24 cellular contexts compared by ENCODE assay signal in genomic region chr21:36188937-36189336, GRCh38. TPM values are rescaled to one million over a fixed set of nuclear protein-coding genes. Genes with fewer than 3 reads are reported as not detected.
DNase-seq lines count a peak whose midpoint lies in the region; ATAC-seq, FAIRE-seq and TF ChIP-seq lines count a peak whose summit lies in the region.
"Had no signal": no experiment of that assay in that cellular context is flagged by ENCODE, and none has a peak within 500 bp of the region (broad histone marks: within the 10 kb centered on the region; RNA-seq: fewer than 3 reads in every experiment).

No MANE protein-coding gene starts in this region.

- intact Hi-C loops in CD14-positive monocyte (cut with micrococcal nuclease) (loop anchor here in 1 of 2 donors (5.0 kb wide), 1 partner anchor 37 kb away; no protein-coding TSS in a partner anchor), body of pancreas (cut with DNase I) (no loop called here)

- no peaks in the 10 kb centered on the region for H3K36me3 ChIP-seq in body of pancreas (replicated peaks in 1 of 2; ENCODE audit: insufficient read depth in 1 of 2, low read depth in 2 of 2)
- no peaks in the 10 kb centered on the region for H3K36me3 ChIP-seq in BE2C
- H3K36me3 ChIP-seq: sigmoid colon, upper lobe of left lung had no signal

- H3K4me1 Mint-ChIP-seq in CD14-positive monocyte: peaks cover 33% of the 10 kb centered on the region
- peaks cover 27% of the 10 kb centered on the region for H3K4me1 Mint-ChIP-seq in progenitor cell of endocrine pancreas (ENCODE audit: low read depth)

- DNase-seq in A549 (ENCODE audit: low read depth in 1 of 2, low spot score in 1 of 2) (no peak), CD14-positive monocyte (ENCODE audit: low spot score) (no peak), body of pancreas (no peak), progenitor cell of endocrine pancreas (ENCODE audit: low spot score, unreplicated experiment) (no peak), mesenteric fat pad (ENCODE audit: low spot score) (no peak), BE2C (no peak), D721Med (ENCODE audit: insufficient read length, low spot score) (no peak)
- DNase-seq: activated gamma-delta T cell treated with Interleukin-2 at 50 U/mL for 16 hours; activated T-cell treated with anti-CD3 and anti-CD28 coated beads, Interleukin-2, amount 50 U/mL, for 24 hours; CD8-positive, alpha-beta memory T cell; foreskin keratinocyte; GF-D8; hippocampal formation; immature natural killer cell; KBM-7; MM.1S; sigmoid colon; stimulated activated naive CD8-positive, alpha-beta T cell treated with anti-CD3 and anti-CD28 coated beads, Interleukin-15, amount 100 ng/mL, for 72 hours; SW 1271 had no signal

- no peak overlapping the region for H3K27ac ChIP-seq in A549
- H3K27ac ChIP-seq in body of pancreas: peak overlapping the region; percentile 5 to 72 (median 18)
- H3K27ac ChIP-seq: foreskin keratinocyte had no signal

- TF ChIP-seq RAD21 in A549 (conservative IDR thresholded peaks at IDR 0.05 in 1 of 2, IDR thresholded peaks at IDR 0.05 in 1 of 2): no peak

- FAIRE-seq in A549 (lab: Jason Lieb, UNC): no peak
- no peak for FAIRE-seq in D721Med (lab: Jason Lieb, UNC)
- FAIRE-seq: H1, HTR-8/SVneo had no signal

- POLR2A ChIA-PET in A549 (lab: Yijun Ruan, JAX): no interaction called here

- no peak for TF ChIP-seq EP300 in A549 (IDR thresholded peaks at IDR 0.05)

- H3K4me1 ChIP-seq in A549 (peaks cover 21% of the 10 kb centered on the region), body of pancreas (peaks cover 16% of the 10 kb centered on the region), BE2C (no peaks in the 10 kb centered on the region)

- H3K27me3 Mint-ChIP-seq in CD14-positive monocyte (ENCODE audit: low read depth in 3 of 3) (peaks cover 0 to 2% (median 0%) of the 10 kb centered on the region in 3 donors), progenitor cell of endocrine pancreas (no peaks in the 10 kb centered on the region)
- H3K27me3 Mint-ChIP-seq: activated T-cell treated with anti-CD3 and anti-CD28 coated beads, Interleukin-2, amount 50 U/mL, for 24 hours; CD8-positive, alpha-beta memory T cell; stimulated activated naive CD8-positive, alpha-beta T cell treated with anti-CD3 and anti-CD28 coated beads, Interleukin-15, amount 100 ng/mL, for 72 hours had no signal

- H3K27ac Mint-ChIP-seq in CD14-positive monocyte: peak overlapping the region in 4 of 7 donors; percentile 36 to 65 (median 56)
- peak overlapping the region; percentile 53 for H3K27ac Mint-ChIP-seq in progenitor cell of endocrine pancreas
- H3K27ac Mint-ChIP-seq: activated T-cell treated with anti-CD3 and anti-CD28 coated beads, Interleukin-2, amount 50 U/mL, for 24 hours had no signal

- H3K9me3 Mint-ChIP-seq in CD14-positive monocyte (peaks cover 0 to 3% (median 0%) of the 10 kb centered on the region in 7 donors), progenitor cell of endocrine pancreas (ENCODE audit: low read depth) (no peaks in the 10 kb centered on the region)
- H3K9me3 Mint-ChIP-seq: activated T-cell treated with anti-CD3 and anti-CD28 coated beads, Interleukin-2, amount 50 U/mL, for 24 hours; CD8-positive, alpha-beta memory T cell; immature natural killer cell; stimulated activated naive CD8-positive, alpha-beta T cell treated with anti-CD3 and anti-CD28 coated beads, Interleukin-15, amount 100 ng/mL, for 72 hours had no signal

- H3K4me3 ChIP-seq in A549: no peak overlapping the region
- no peak overlapping the region for H3K4me3 ChIP-seq in body of pancreas
- H3K4me3 ChIP-seq in BE2C (ENCODE audit: low read depth, low read length): no peak overlapping the region
- H3K4me3 ChIP-seq: sigmoid colon, upper lobe of left lung had no signal

- CTCF ChIA-PET in A549 (lab: Yijun Ruan, JAX): interaction anchor here (1.1 to 1.4 kb wide), 2 partner anchors 8 to 25 kb away, joined by 3 to 4 read pairs; no protein-coding TSS in a partner anchor

- H3K27me3 ChIP-seq in body of pancreas: no peaks in the 10 kb centered on the region
- H3K27me3 ChIP-seq in BE2C: no peaks in the 10 kb centered on the region
- H3K27me3 ChIP-seq: foreskin keratinocyte, sigmoid colon, upper lobe of left lung had no signal

- H3K36me3 Mint-ChIP-seq in CD14-positive monocyte (peaks cover 26 to 40% of the 10 kb centered on the region in 2 donors), progenitor cell of endocrine pancreas (ENCODE audit: insufficient read depth) (peaks cover 6% of the 10 kb centered on the region)

- peak overlapping the region in 1 of 2 donors; percentile 48 for H3K4me3 Mint-ChIP-seq in CD14-positive monocyte
- H3K4me3 Mint-ChIP-seq in progenitor cell of endocrine pancreas (ENCODE audit: low read depth): no peak overlapping the region
- H3K4me3 Mint-ChIP-seq: activated T-cell treated with anti-CD3 and anti-CD28 coated beads, Interleukin-2, amount 50 U/mL, for 24 hours; CD8-positive, alpha-beta memory T cell; immature natural killer cell; stimulated activated naive CD8-positive, alpha-beta T cell treated with anti-CD3 and anti-CD28 coated beads, Interleukin-15, amount 100 ng/mL, for 72 hours had no signal

- no peak for TF ChIP-seq CTCF in A549 (IDR thresholded peaks at IDR 0.05)
- TF ChIP-seq CTCF in CD14-positive monocyte (IDR thresholded peaks at IDR 0.05): no peak
- no peak for TF ChIP-seq CTCF in body of pancreas (IDR thresholded peaks at IDR 0.05)
- TF ChIP-seq CTCF in progenitor cell of endocrine pancreas (IDR thresholded peaks at IDR 0.05; ENCODE audit: unreplicated experiment): no peak
- no peak for TF ChIP-seq CTCF in BE2C (IDR thresholded peaks at IDR 0.05; ENCODE audit: low read depth, low read length)
- TF ChIP-seq CTCF in D721Med (IDR thresholded peaks at IDR 0.05; ENCODE audit: insufficient read depth, missing control alignments): no peak

- TF ChIP-seq POLR2A in A549 (IDR thresholded peaks at IDR 0.05; ENCODE audit: low read length): no peak
- no peak for TF ChIP-seq POLR2A in body of pancreas (IDR thresholded peaks at IDR 0.05)

- H3K4me2 ChIP-seq in A549: peak overlapping the region; percentile 51; the same call in 2 of the 3 replicates

- 85% methylated on average over 2 of the region's 2 CpGs for WGBS in A549 (ENCODE audit: missing lambda C conversion rate)
- 15 to 32% methylated on average over 2 of the region's 2 CpGs for WGBS in body of pancreas, 2 donors

- H3K9me3 ChIP-seq in A549: no peaks in the 10 kb centered on the region
- no peaks in the 10 kb centered on the region for H3K9me3 ChIP-seq in body of pancreas
- H3K9me3 ChIP-seq in BE2C: no peaks in the 10 kb centered on the region
- H3K9me3 ChIP-seq: sigmoid colon, upper lobe of left lung had no signal

- ATAC-seq in A549 (no peak), body of pancreas (no peak), GM19035 (IDR thresholded peaks at IDR 0.05; ENCODE audit: unreplicated experiment) (no peak)
- ATAC-seq: stimulated activated naive CD8-positive, alpha-beta T cell treated with anti-CD3 and anti-CD28 coated beads, Interleukin-15, amount 100 ng/mL, for 72 hours had no signal

TF ChIP-seq in A549, 52 proteins besides CTCF, POLR2A, EP300 and RAD21 (continues in another document):
- TF ChIP-seq NFE2L2 (conservative IDR thresholded peaks at IDR 0.05; ENCODE audit: low read length) (no peak), MAZ (IDR thresholded peaks at IDR 0.05; ENCODE audit: borderline replicate concordance, low read depth, low read length) (no peak), TP53 (CRISPR knock-in tag; IDR thresholded peaks at IDR 0.05) (no peak), HDAC2 (IDR thresholded peaks at IDR 0.05) (no peak), PHF8 (IDR thresholded peaks at IDR 0.05; ENCODE audit: borderline replicate concordance, low read depth) (no peak), CEBPB (IDR thresholded peaks at IDR 0.05) (no peak)
- TF ChIP-seq, protein P1, sequence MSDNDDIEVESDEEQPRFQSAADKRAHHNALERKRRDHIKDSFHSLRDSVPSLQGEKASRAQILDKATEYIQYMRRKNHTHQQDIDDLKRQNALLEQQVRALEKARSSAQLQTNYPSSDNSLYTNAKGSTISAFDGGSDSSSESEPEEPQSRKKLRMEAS (IDR thresholded peaks at IDR 0.05): no peak
- TF ChIP-seq, protein P2, sequence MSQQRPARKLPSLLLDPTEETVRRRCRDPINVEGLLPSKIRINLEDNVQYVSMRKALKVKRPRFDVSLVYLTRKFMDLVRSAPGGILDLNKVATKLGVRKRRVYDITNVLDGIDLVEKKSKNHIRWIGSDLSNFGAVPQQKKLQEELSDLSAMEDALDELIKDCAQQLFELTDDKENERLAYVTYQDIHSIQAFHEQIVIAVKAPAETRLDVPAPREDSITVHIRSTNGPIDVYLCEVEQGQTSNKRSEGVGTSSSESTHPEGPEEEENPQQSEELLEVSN (IDR thresholded peaks at IDR 0.05; ENCODE audit: borderline replicate concordance, low read depth): no peak
- TF ChIP-seq, protein P3, sequence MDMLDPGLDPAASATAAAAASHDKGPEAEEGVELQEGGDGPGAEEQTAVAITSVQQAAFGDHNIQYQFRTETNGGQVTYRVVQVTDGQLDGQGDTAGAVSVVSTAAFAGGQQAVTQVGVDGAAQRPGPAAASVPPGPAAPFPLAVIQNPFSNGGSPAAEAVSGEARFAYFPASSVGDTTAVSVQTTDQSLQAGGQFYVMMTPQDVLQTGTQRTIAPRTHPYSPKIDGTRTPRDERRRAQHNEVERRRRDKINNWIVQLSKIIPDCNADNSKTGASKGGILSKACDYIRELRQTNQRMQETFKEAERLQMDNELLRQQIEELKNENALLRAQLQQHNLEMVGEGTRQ (IDR thresholded peaks at IDR 0.05): no peak

RNA-seq across cellular contexts. Expression of gene DOP1B, which starts 32.3 kb away (rescaled TPM):
- 3.5 and 4.5 TPM in 2 replicates for polyA plus RNA-seq in A549 (2011; rRNA removed)
- polyA plus RNA-seq in A549 (2012; cell fraction: cytosol; rRNA removed): 1.5 and 2.2 TPM in 2 replicates
- 2.5 and 3.2 TPM in 2 replicates for polyA plus RNA-seq in A549 (2012; cell fraction: nucleus; rRNA removed)
- 2.8 to 3.8 TPM (median 3.0 TPM) in 3 replicates for polyA plus RNA-seq in A549 (2017; fragmentation: RNase III; extraction: RNeasy Plus Mini Kit Qiagen cat#74134 plus additional on column Dnase treatment)
- 4.6 and 6.0 TPM in 2 replicates for polyA minus RNA-seq in A549 (2011; rRNA and poly(A)+ RNA removed)
- polyA plus RNA-seq in CD14-positive monocyte: 10 to 100 TPM in 1 of 2 donors, 1 to 10 TPM in 1; 6.0 to 11.0 TPM
- total RNA-seq in body of pancreas: 10 to 100 TPM in 1 of 2 donors, 1 to 10 TPM in 1; 4.6 to 15.3 TPM
- 47.7 and 57.4 TPM in 2 replicates for total RNA-seq in progenitor cell of endocrine pancreas
- 19.6 TPM for total RNA-seq in mesenteric fat pad
- polyA plus RNA-seq in BE2C (2012; ENCODE audit: insufficient read depth, insufficient read length, low read depth): 0.32 TPM

RNA-seq across cellular contexts. Expression of gene CBR3, which starts 54.1 kb away (rescaled TPM):
- polyA plus RNA-seq in A549 (2011; rRNA removed) (5.2 and 6.1 TPM in 2 replicates), A549 (2017; fragmentation: RNase III; extraction: RNeasy Plus Mini Kit Qiagen cat#74134 plus additional on column Dnase treatment) (5.9 to 6.5 TPM (median 6.5 TPM) in 3 replicates), CD14-positive monocyte (under 1 TPM; 0.32 to 0.40 TPM)
- 9.9 and 11.2 TPM in 2 replicates for polyA plus RNA-seq in A549 (2012; cell fraction: cytosol; rRNA removed)
- 5.9 and 7.9 TPM in 2 replicates for polyA plus RNA-seq in A549 (2012; cell fraction: nucleus; rRNA removed)
- polyA minus RNA-seq in A549 (2011; rRNA and poly(A)+ RNA removed): 0.97 and 1.7 TPM in 2 replicates
- total RNA-seq in body of pancreas (1 to 10 TPM in 1 of 2 donors, under 1 TPM in 1; 0.52 to 1.3 TPM), progenitor cell of endocrine pancreas (not detected in 2 replicates), mesenteric fat pad (14.9 TPM)
- not detected for polyA plus RNA-seq in BE2C (2012; ENCODE audit: insufficient read depth, insufficient read length, low read depth)
- polyA plus RNA-seq: neural cell had no signal

Comparison
In these comparisons a context has a peak if more than half of its experiments do, and no peak if none do; other contexts are left out.
1. H3K27ac ChIP-seq: peak in body of pancreas (4 of 4); none in A549 (0 of 2).